11 cellular contexts compared by ENCODE assay signal in genomic region chr7:66859794-66860645, GRCh38.
DNase-seq lines count a peak whose midpoint lies in the region; ATAC-seq and TF ChIP-seq lines count a peak whose summit lies in the region.
"Had no signal": no experiment of that assay in that cellular context is flagged by ENCODE, and none has a peak within 500 bp of the region (broad histone marks: within the 10 kb centered on the region; RNA-seq: fewer than 3 reads in every experiment).

No MANE protein-coding gene starts in this region.

- TF ChIP-seq POLR2A in heart left ventricle (IDR thresholded peaks at IDR 0.05): no peak

- peak; percentile 70 to 95 (median 88) for ATAC-seq in heart left ventricle
- ATAC-seq in aorta (ENCODE audit: low FRiP score): no peak

- H3K4me1 ChIP-seq in heart left ventricle (peaks cover 0 to 14% (median 3%) of the 10 kb centered on the region in 12 donors), aorta (ENCODE audit: control insufficient read depth in 1 of 2, insufficient read depth in 2 of 2, low read length in 2 of 2) (no peaks in the 10 kb centered on the region)
- H3K4me1 ChIP-seq: lower lobe of right lung had no signal

- H3K27me3 ChIP-seq in heart left ventricle (no peaks in the 10 kb centered on the region), aorta (ENCODE audit: control insufficient read depth in 1 of 2, insufficient read depth in 2 of 2, low read length in 1 of 2) (no peaks in the 10 kb centered on the region)

- H3K4me3 ChIP-seq in heart left ventricle: no peak overlapping the region
- no peak overlapping the region for H3K4me3 ChIP-seq in coronary artery
- no peak overlapping the region for H3K4me3 ChIP-seq in aorta (ENCODE audit: low read length in 2 of 2)
- H3K4me3 ChIP-seq: lower lobe of right lung had no signal

- DNase-seq in SHP77 (lab: John Stamatoyannopoulos, UW) (peak; percentile 34 to 63), SHP77 treated with DMSO at 0.1 percent for 48 hours (lab: John Stamatoyannopoulos, UW) (no peak), heart left ventricle (peak in 2 of 5 donors; percentile 42 to 48), coronary artery (ENCODE audit: low spot score) (no peak), aorta (no peak), T1000 (lab: John Stamatoyannopoulos, UW) (no peak)
- DNase-seq in activated CD4-positive, alpha-beta T cell treated with anti-CD3 and anti-CD28 coated beads, Interleukin-2, amount 50 U/mL, for 48 hours: peak; percentile 48 to 64
- peak; percentile 28 to 37 for DNase-seq in stimulated activated CD4-positive, alpha-beta T cell treated with anti-CD3 and anti-CD28 coated beads, Interleukin-2, amount 100 ng/mL, for 48 hours
- DNase-seq: effector CD8-positive, alpha-beta T cell; lower lobe of right lung; NCI-H774 had no signal

- 57 to 71% (median 67%) methylated on average over 10 of the region's 10 CpGs for WGBS in heart left ventricle, 4 donors
- 89% methylated on average over 10 of the region's 10 CpGs for WGBS in aorta, 2 donors

- no peak for TF ChIP-seq CTCF in heart left ventricle (IDR thresholded peaks at IDR 0.05)
- TF ChIP-seq CTCF in coronary artery (IDR thresholded peaks at IDR 0.05): no peak

- H3K36me3 ChIP-seq in heart left ventricle (peaks cover 0 to 35% (median 6%) of the 10 kb centered on the region in 9 donors), aorta (ENCODE audit: control insufficient read depth in 1 of 2, insufficient read depth in 2 of 2, low read length in 1 of 2) (peaks cover 0 to 2% of the 10 kb centered on the region in 2 donors)

- H3K9me3 ChIP-seq in heart left ventricle (no peaks in the 10 kb centered on the region), aorta (ENCODE audit: control insufficient read depth, low read length) (no peaks in the 10 kb centered on the region)
- H3K9me3 ChIP-seq: lower lobe of right lung had no signal

- intact Hi-C loops in heart left ventricle (cut with DNase I): loop anchor here in 1 of 10 donors (10.0 kb wide), 1 partner anchor 65 kb away; the partner anchor contains the start of gene TMEM248
- intact Hi-C loops in aorta (cut with DNase I): loop anchor here in 1 of 2 donors (2.0 kb wide), 1 partner anchor 19 kb away; no protein-coding TSS in a partner anchor

- H3K27ac ChIP-seq in heart left ventricle: peak overlapping the region in 11 of 12 donors; percentile 7 to 79 (median 71)
- no peak overlapping the region for H3K27ac ChIP-seq in coronary artery
- H3K27ac ChIP-seq in aorta (ENCODE audit: low read depth in 1 of 2, low read length in 2 of 2): no peak overlapping the region
- H3K27ac ChIP-seq: lower lobe of right lung had no signal

Comparison
In these comparisons a context has a peak if more than half of its experiments do, and no peak if none do; other contexts are left out.
1. DNase-seq: peak in SHP77 (2 of 2), activated CD4-positive, alpha-beta T cell treated with anti-CD3 and anti-CD28 coated beads, Interleukin-2, amount 50 U/mL, for 48 hours (2 of 2) and stimulated activated CD4-positive, alpha-beta T cell treated with anti-CD3 and anti-CD28 coated beads, Interleukin-2, amount 100 ng/mL, for 48 hours (2 of 2); none in SHP77 treated with DMSO at 0.1 percent for 48 hours (single experiment), coronary artery (single experiment), aorta (0 of 2) and T1000 (single experiment).
2. H3K27ac ChIP-seq: peak in heart left ventricle (11 of 12); none in coronary artery (0 of 2) and aorta (0 of 2).